Comparison of ENCODE assay signal across 8 cellular contexts in the genomic region with DNA sequence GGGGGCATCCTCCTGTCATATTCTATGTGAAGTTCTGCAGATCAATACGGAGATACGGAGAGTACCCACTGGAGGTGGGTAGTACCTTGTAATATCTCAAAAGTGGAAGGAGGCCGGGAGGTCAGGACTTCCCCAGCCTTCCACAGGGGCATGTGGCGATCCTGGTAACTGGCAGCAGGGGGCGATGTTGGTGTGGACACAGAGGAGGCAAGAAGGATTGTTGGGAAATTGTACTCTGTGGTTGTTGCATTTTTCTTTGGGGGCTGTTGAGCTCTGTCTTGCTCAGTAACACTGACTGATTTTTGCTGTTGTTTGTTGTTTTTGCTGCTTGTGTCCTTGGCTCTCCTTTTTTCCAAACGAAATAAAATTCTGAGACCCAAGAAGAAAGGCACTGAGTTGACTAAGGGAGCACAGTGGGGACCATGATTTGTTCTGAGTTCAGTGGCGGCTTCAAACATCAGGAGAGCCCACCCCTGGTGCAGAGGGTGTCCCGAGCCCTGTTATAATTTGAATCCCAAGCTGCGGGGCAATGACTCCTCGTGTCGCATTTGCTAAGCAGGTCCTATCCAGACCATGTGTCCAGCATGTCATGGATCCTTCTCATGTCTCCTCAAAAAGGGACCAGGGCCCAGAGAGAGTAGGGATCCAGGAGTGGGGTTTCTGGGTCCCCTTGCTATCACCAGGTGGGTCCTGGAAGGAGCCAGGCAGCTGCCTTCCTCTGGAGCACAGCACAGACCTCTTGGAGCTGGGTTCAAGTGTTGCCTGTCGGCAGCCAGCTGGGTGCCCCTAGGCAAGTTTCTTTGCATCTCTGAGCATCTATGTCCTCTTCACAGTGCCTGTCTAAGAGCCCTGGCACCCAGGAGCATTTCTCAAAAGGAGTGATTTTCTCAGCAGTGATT. TPM values are rescaled to one million over a fixed set of nuclear protein-coding genes. Genes with fewer than 3 reads are reported as not detected.
A peak's percentile ranks its signal among the peaks of the same experiment; 100 is the strongest.
DNase-seq lines count a peak whose midpoint lies in the region; ATAC-seq, FAIRE-seq and TF ChIP-seq lines count a peak whose summit lies in the region.

No MANE protein-coding gene starts in this region.

- intact Hi-C loops in left lung (cut with DNase I): loop anchor here in 1 of 2 donors (5.0 kb wide), 1 partner anchor 229 kb away; no protein-coding TSS in a partner anchor

- H3K27ac ChIP-seq in HEK293 (ENCODE audit: extremely low read depth, low read depth, low read length) (no peak overlapping the region), WERI-Rb-1 (peak overlapping the region; percentile 95), left lung (no peak overlapping the region)

- H3K4me3 ChIP-seq in HEK293 (ENCODE audit: low read depth, low read length) (no peak overlapping the region), WERI-Rb-1 (ENCODE audit: low read depth, low read length) (no peak overlapping the region), bronchial epithelial cell (ENCODE audit: low read depth, low read length) (no peak overlapping the region), left lung (no peak overlapping the region)

- TF ChIP-seq CTCF in HEK293 (tag by site-specific recombination; IDR thresholded peaks at IDR 0.05): peak; percentile 82
- TF ChIP-seq CTCF in WERI-Rb-1 (IDR thresholded peaks at IDR 0.05; ENCODE audit: low read depth, low read length): peak; percentile 96
- TF ChIP-seq CTCF in bronchial epithelial cell (IDR thresholded peaks at IDR 0.05; ENCODE audit: insufficient read depth, low read length, severe bottlenecking): peak; percentile 89
- peak; percentile 79 to 92 for TF ChIP-seq CTCF in left lung (IDR thresholded peaks at IDR 0.05)

- ATAC-seq in left lung: peak; percentile 81
- ATAC-seq in GM21367 (IDR thresholded peaks at IDR 0.05; ENCODE audit: unreplicated experiment): no peak

- FAIRE-seq in bronchial epithelial cell (lab: Jason Lieb, UNC): peak; percentile 47

- CTCF ChIA-PET in HEK293 (lab: Yijun Ruan, JAX): interaction anchor here (0.5 to 3.8 kb wide), 60 partner anchors 9 to 547 kb away, joined by 3 to 23 read pairs (median 3); no protein-coding TSS in a partner anchor

- H3K36me3 ChIP-seq in HEK293 (ENCODE audit: control insufficient read depth in 2 of 2, insufficient read depth in 1 of 2, low read length in 2 of 2) (no peaks in the 10 kb centered on the region), WERI-Rb-1 (no peaks in the 10 kb centered on the region), bronchial epithelial cell (ENCODE audit: control insufficient read depth, insufficient read depth, low read length) (no peaks in the 10 kb centered on the region), left lung (no peaks in the 10 kb centered on the region)

- POLR2A ChIA-PET in HEK293 (lab: Yijun Ruan, JAX): no interaction called here

- H3K9me3 ChIP-seq in HEK293 (ENCODE audit: control insufficient read depth, insufficient read depth, low read depth, low read length) (no peaks in the 10 kb centered on the region), WERI-Rb-1 (ENCODE audit: severe bottlenecking) (no peaks in the 10 kb centered on the region), left lung (no peaks in the 10 kb centered on the region)

- DNase-seq in GM03348 (ENCODE audit: low spot score) (peak; percentile 84), NCI-H2107 treated with DMSO at 0.1 percent for 48 hours (lab: John Stamatoyannopoulos, UW; ENCODE audit: unreplicated experiment) (peak; percentile 24), WERI-Rb-1 (peak; percentile 95), bronchial epithelial cell (ENCODE audit: low read depth) (peak; percentile 48), left lung (peak; percentile 80 to 93)
- DNase-seq in stimulated activated CD8-positive, alpha-beta memory T cell treated with anti-CD3 and anti-CD28 coated beads, Interleukin-15, amount 100 ng/mL, for 1 hour (ENCODE audit: low read depth): peak; percentile 41

- no peaks in the 10 kb centered on the region for H3K27me3 ChIP-seq in WERI-Rb-1 (ENCODE audit: insufficient read depth, low read depth, severe bottlenecking)
- no peaks in the 10 kb centered on the region for H3K27me3 ChIP-seq in bronchial epithelial cell (ENCODE audit: control insufficient read depth, insufficient read depth, low read length)
- H3K27me3 ChIP-seq in left lung: peaks cover 12 to 72% of the 10 kb centered on the region in 2 donors

- H3K4me1 ChIP-seq in HEK293 (ENCODE audit: control insufficient read depth, insufficient read depth, low read length) (no peaks in the 10 kb centered on the region), left lung (peaks cover 0 to 3% of the 10 kb centered on the region in 2 donors)

TF ChIP-seq in HEK293, 187 proteins besides CTCF, POLR2A, EP300 and RAD21 (continues in another document):
- TF ChIP-seq, protein P1, sequence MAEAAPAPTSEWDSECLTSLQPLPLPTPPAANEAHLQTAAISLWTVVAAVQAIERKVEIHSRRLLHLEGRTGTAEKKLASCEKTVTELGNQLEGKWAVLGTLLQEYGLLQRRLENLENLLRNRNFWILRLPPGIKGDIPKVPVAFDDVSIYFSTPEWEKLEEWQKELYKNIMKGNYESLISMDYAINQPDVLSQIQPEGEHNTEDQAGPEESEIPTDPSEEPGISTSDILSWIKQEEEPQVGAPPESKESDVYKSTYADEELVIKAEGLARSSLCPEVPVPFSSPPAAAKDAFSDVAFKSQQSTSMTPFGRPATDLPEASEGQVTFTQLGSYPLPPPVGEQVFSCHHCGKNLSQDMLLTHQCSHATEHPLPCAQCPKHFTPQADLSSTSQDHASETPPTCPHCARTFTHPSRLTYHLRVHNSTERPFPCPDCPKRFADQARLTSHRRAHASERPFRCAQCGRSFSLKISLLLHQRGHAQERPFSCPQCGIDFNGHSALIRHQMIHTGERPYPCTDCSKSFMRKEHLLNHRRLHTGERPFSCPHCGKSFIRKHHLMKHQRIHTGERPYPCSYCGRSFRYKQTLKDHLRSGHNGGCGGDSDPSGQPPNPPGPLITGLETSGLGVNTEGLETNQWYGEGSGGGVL (tag by site-specific recombination; IDR thresholded peaks at IDR 0.05): no peak
- TF ChIP-seq, protein P2, sequence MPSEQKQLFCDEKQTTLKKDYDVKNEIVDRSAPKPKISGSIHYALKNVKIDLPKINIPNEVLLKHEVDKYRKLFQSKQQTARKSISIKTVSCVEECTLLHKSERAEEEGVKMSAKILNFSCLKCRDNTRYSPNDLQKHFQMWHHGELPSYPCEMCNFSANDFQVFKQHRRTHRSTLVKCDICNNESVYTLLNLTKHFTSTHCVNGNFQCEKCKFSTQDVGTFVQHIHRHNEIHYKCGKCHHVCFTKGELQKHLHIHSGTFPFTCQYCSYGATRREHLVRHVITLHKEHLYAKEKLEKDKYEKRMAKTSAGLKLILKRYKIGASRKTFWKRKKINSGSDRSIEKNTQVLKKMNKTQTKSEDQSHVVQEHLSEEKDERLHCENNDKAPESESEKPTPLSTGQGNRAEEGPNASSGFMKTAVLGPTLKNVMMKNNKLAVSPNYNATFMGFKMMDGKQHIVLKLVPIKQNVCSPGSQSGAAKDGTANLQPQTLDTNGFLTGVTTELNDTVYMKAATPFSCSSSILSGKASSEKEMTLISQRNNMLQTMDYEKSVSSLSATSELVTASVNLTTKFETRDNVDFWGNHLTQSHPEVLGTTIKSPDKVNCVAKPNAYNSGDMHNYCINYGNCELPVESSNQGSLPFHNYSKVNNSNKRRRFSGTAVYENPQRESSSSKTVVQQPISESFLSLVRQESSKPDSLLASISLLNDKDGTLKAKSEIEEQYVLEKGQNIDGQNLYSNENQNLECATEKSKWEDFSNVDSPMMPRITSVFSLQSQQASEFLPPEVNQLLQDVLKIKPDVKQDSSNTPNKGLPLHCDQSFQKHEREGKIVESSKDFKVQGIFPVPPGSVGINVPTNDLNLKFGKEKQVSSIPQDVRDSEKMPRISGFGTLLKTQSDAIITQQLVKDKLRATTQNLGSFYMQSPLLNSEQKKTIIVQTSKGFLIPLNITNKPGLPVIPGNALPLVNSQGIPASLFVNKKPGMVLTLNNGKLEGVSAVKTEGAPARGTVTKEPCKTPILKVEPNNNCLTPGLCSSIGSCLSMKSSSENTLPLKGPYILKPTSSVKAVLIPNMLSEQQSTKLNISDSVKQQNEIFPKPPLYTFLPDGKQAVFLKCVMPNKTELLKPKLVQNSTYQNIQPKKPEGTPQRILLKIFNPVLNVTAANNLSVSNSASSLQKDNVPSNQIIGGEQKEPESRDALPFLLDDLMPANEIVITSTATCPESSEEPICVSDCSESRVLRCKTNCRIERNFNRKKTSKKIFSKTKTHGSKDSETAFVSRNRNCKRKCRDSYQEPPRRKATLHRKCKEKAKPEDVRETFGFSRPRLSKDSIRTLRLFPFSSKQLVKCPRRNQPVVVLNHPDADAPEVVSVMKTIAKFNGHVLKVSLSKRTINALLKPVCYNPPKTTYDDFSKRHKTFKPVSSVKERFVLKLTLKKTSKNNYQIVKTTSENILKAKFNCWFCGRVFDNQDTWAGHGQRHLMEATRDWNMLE (tag by site-specific recombination; conservative IDR thresholded peaks at IDR 0.05; ENCODE audit: low read depth): no peak
- TF ChIP-seq, protein P3, sequence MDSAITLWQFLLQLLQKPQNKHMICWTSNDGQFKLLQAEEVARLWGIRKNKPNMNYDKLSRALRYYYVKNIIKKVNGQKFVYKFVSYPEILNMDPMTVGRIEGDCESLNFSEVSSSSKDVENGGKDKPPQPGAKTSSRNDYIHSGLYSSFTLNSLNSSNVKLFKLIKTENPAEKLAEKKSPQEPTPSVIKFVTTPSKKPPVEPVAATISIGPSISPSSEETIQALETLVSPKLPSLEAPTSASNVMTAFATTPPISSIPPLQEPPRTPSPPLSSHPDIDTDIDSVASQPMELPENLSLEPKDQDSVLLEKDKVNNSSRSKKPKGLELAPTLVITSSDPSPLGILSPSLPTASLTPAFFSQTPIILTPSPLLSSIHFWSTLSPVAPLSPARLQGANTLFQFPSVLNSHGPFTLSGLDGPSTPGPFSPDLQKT (IDR thresholded peaks at IDR 0.05; ENCODE audit: borderline replicate concordance, low read depth, low read length): no peak
- 0 out of 2 replicates have a peak, but pooled peaks have one; percentile 21 for TF ChIP-seq ZFP37 (tag by site-specific recombination; IDR thresholded peaks at IDR 0.05)
- peak; percentile 42; the same call in 1 of the 2 replicates for TF ChIP-seq ZNF133 (tag by site-specific recombination; IDR thresholded peaks at IDR 0.05)
- TF ChIP-seq ZNF146 (tag by site-specific recombination; IDR thresholded peaks at IDR 0.05): no peak
- peak; percentile 38; the same call in 1 of the 2 replicates for TF ChIP-seq ZNF366 (tag by site-specific recombination; conservative IDR thresholded peaks at IDR 0.05)
- no peak for TF ChIP-seq ZNF768 (tag by site-specific recombination; IDR thresholded peaks at IDR 0.05)
- peak; percentile 39; the same call in 1 of the 2 replicates for TF ChIP-seq SCRT2 (tag by site-specific recombination; IDR thresholded peaks at IDR 0.05)
- TF ChIP-seq ZNF223 (tag by site-specific recombination; IDR thresholded peaks at IDR 0.05): no peak
- no peak for TF ChIP-seq ZSCAN16 (tag by site-specific recombination; IDR thresholded peaks at IDR 0.05)

RNA-seq across cellular contexts. Expression of a gene that starts 22.8 kb away (rescaled TPM):
- total RNA-seq in bronchial epithelial cell (under 0.01 TPM in 2 replicates), left lung (under 1 TPM; 0.03 to 0.08 TPM)

Comparison
In these comparisons a context has a peak if more than half of its experiments do, and no peak if none do; other contexts are left out.
1. DNase-seq: peak in every context shown above with its lines; median percentile 95 in WERI-Rb-1; 86 in left lung; 84 in GM03348; 48 in bronchial epithelial cell; 41 in stimulated activated CD8-positive, alpha-beta memory T cell treated with anti-CD3 and anti-CD28 coated beads, Interleukin-15, amount 100 ng/mL, for 1 hour; 24 in NCI-H2107 treated with DMSO at 0.1 percent for 48 hours.